Comparison of ENCODE assay signal across 8 cellular contexts in the genomic region with DNA sequence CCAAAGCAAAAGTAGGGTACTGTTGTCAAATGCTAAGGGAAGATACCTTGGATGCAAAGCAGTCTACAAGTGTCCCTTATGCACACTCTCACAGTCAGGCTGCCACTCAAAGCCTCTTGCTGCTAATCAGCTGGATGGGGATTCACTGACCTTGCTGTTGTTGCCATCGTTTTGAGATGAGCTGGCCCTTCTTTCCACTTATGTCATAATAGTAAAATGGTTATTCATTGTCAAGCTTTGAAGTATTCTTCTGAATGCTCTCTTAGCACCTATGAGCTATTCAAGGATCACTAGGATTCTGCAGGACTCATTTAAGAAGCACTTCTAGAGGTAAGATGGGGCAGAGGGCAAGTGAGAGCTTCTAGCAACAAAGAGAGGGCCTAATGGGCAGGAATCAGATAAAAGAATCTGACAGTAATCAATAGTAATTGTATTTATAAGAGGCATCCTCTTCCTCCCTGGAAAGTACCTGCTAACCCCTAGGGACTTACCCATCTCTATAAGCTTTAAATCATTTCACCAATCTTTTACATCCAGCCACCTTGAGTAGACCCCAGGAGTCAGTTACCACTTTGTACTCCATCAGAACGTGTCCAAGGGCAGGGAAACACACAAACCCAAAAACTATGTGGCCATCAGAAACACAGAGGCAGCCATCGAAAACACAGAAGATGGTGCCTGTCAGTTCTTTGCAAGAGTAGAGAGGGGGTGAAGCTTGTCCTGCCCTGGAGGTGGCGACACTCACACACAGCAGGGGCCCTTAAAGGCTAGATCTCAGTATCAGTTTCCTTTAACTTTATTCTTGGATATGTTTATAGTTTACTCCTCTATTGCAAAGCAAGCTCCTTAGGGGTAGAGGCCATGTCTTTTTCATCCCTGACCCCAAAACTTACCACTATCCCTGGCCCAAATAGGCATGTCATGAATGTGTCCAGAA.
DNase-seq lines count a peak whose midpoint lies in the region; TF ChIP-seq lines count a peak whose summit lies in the region.

No MANE protein-coding gene starts in this region.

- H3K9me3 ChIP-seq in HEK293 (ENCODE audit: control insufficient read depth, insufficient read depth, low read depth, low read length): no peaks in the 10 kb centered on the region

- peaks cover 4% of the 10 kb centered on the region; the same call in 1 of the 2 replicates for H3K4me1 ChIP-seq in HEK293 (ENCODE audit: control insufficient read depth, insufficient read depth, low read length)

- TF ChIP-seq CTCF in HEK293 (tag by site-specific recombination; IDR thresholded peaks at IDR 0.05): peak; percentile 65

- DNase-seq in NCI-H2227 (lab: John Stamatoyannopoulos, UW; ENCODE audit: unreplicated experiment) (peak; percentile 38), NCI-H2227 treated with DMSO at 0.1 percent for 48 hours (lab: John Stamatoyannopoulos, UW) (no peak), NAMALWA (ENCODE audit: low spot score) (peak; percentile 74), glomerular visceral epithelial cell (ENCODE audit: extremely low spot score) (peak; percentile 27), NCI-H524 treated with DMSO at 0.1 percent for 48 hours (lab: John Stamatoyannopoulos, UW) (no peak)
- DNase-seq in activated CD8-positive, alpha-beta memory T cell treated with anti-CD3 and anti-CD28 coated beads, Interleukin-2, amount 50 U/mL, for 4 hours: peak; percentile 21
- DNase-seq in stimulated activated CD4-positive, alpha-beta T cell treated with anti-CD3 and anti-CD28 coated beads, Interleukin-4, amount 100 ng/mL, for 1 hour: peak; percentile 21

- H3K4me3 ChIP-seq in HEK293 (ENCODE audit: low read depth, low read length): no peak overlapping the region

- no peak overlapping the region for H3K27ac ChIP-seq in HEK293 (ENCODE audit: extremely low read depth, low read depth, low read length)

- POLR2A ChIA-PET in HEK293 (lab: Yijun Ruan, JAX): interaction anchor here (0.6 to 0.7 kb wide), 3 partner anchors 100 to 506 kb away, joined by 3 to 4 read pairs (median 4); no protein-coding TSS in a partner anchor

- CTCF ChIA-PET in HEK293 (lab: Yijun Ruan, JAX): interaction anchor here (0.5 to 4.9 kb wide), 42 partner anchors 8 to 1100 kb away, joined by 3 to 44 read pairs (median 4); no protein-coding TSS in a partner anchor

- H3K36me3 ChIP-seq in HEK293 (ENCODE audit: control insufficient read depth in 2 of 2, insufficient read depth in 1 of 2, low read length in 2 of 2): no peaks in the 10 kb centered on the region

TF ChIP-seq in HEK293, 187 proteins besides CTCF, POLR2A, EP300 and RAD21:
- TF ChIP-seq ZNF629 (tag by site-specific recombination; IDR thresholded peaks at IDR 0.05) (no peak), TCF7L2 (IDR thresholded peaks at IDR 0.05; ENCODE audit: borderline replicate concordance, low read depth, low read length) (no peak), ZNF549 (tag by site-specific recombination; IDR thresholded peaks at IDR 0.05) (no peak), ZNF558 (tag by site-specific recombination; IDR thresholded peaks at IDR 0.05) (no peak), HOXC10 (CRISPR knock-in tag; IDR thresholded peaks at IDR 0.05) (no peak), KLF8 (tag by site-specific recombination; IDR thresholded peaks at IDR 0.05) (no peak; the same call in 1 of the 2 replicates), ZNF366 (tag by site-specific recombination; conservative IDR thresholded peaks at IDR 0.05) (no peak), ZSCAN23 (tag by site-specific recombination; IDR thresholded peaks at IDR 0.05) (no peak), ZSCAN30 (tag by site-specific recombination; IDR thresholded peaks at IDR 0.05) (peak; percentile 17; the same call in 1 of the 2 replicates), ZNF398 (tag by site-specific recombination; IDR thresholded peaks at IDR 0.05) (no peak), ZNF335 (tag by site-specific recombination; conservative IDR thresholded peaks at IDR 0.05) (no peak), ZNF423 (tag by site-specific recombination; IDR thresholded peaks at IDR 0.05) (no peak), SP2 (tag by site-specific recombination; IDR thresholded peaks at IDR 0.05) (no peak), ZNF654 (tag by site-specific recombination; IDR thresholded peaks at IDR 0.05; ENCODE audit: low read depth) (peak; percentile 78), ZNF324 (tag by site-specific recombination; IDR thresholded peaks at IDR 0.05) (no peak), ZNF571 (tag by site-specific recombination; IDR thresholded peaks at IDR 0.05) (no peak), ZNF138 (tag by site-specific recombination; IDR thresholded peaks at IDR 0.05; ENCODE audit: borderline replicate concordance) (no peak), ZNF660 (tag by site-specific recombination; IDR thresholded peaks at IDR 0.05) (0 out of 2 replicates have a peak, but pooled peaks have one; percentile 15)
- TF ChIP-seq, protein P1, sequence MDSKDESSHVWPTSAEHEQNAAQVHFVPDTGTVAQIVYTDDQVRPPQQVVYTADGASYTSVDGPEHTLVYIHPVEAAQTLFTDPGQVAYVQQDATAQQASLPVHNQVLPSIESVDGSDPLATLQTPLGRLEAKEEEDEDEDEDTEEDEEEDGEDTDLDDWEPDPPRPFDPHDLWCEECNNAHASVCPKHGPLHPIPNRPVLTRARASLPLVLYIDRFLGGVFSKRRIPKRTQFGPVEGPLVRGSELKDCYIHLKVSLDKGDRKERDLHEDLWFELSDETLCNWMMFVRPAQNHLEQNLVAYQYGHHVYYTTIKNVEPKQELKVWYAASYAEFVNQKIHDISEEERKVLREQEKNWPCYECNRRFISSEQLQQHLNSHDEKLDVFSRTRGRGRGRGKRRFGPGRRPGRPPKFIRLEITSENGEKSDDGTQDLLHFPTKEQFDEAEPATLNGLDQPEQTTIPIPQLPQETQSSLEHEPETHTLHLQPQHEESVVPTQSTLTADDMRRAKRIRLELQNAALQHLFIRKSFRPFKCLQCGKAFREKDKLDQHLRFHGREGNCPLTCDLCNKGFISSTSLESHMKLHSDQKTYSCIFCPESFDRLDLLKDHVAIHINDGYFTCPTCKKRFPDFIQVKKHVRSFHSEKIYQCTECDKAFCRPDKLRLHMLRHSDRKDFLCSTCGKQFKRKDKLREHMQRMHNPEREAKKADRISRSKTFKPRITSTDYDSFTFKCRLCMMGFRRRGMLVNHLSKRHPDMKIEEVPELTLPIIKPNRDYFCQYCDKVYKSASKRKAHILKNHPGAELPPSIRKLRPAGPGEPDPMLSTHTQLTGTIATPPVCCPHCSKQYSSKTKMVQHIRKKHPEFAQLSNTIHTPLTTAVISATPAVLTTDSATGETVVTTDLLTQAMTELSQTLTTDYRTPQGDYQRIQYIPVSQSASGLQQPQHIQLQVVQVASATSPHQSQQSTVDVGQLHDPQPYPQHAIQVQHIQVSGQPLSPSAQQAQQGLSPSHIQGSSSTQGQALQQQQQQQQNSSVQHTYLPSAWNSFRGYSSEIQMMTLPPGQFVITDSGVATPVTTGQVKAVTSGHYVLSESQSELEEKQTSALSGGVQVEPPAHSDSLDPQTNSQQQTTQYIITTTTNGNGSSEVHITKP (tag by site-specific recombination; IDR thresholded peaks at IDR 0.05): no peak
- TF ChIP-seq, protein P2, sequence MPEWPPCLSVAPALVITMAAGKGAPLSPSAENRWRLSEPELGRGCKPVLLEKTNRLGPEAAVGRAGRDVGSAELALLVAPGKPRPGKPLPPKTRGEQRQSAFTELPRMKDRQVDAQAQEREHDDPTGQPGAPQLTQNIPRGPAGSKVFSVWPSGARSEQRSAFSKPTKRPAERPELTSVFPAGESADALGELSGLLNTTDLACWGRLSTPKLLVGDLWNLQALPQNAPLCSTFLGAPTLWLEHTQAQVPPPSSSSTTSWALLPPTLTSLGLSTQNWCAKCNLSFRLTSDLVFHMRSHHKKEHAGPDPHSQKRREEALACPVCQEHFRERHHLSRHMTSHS (tag by site-specific recombination; IDR thresholded peaks at IDR 0.05): no peak

Comparison
In these comparisons a context has a peak if more than half of its experiments do, and no peak if none do; other contexts are left out.
1. DNase-seq: peak in NCI-H2227 (single experiment), NAMALWA (single experiment), activated CD8-positive, alpha-beta memory T cell treated with anti-CD3 and anti-CD28 coated beads, Interleukin-2, amount 50 U/mL, for 4 hours (single experiment), glomerular visceral epithelial cell (single experiment) and stimulated activated CD4-positive, alpha-beta T cell treated with anti-CD3 and anti-CD28 coated beads, Interleukin-4, amount 100 ng/mL, for 1 hour (single experiment); none in NCI-H2227 treated with DMSO at 0.1 percent for 48 hours (single experiment) and NCI-H524 treated with DMSO at 0.1 percent for 48 hours (single experiment).